1 cellular context compared by ENCODE assay signal in the genomic region with DNA sequence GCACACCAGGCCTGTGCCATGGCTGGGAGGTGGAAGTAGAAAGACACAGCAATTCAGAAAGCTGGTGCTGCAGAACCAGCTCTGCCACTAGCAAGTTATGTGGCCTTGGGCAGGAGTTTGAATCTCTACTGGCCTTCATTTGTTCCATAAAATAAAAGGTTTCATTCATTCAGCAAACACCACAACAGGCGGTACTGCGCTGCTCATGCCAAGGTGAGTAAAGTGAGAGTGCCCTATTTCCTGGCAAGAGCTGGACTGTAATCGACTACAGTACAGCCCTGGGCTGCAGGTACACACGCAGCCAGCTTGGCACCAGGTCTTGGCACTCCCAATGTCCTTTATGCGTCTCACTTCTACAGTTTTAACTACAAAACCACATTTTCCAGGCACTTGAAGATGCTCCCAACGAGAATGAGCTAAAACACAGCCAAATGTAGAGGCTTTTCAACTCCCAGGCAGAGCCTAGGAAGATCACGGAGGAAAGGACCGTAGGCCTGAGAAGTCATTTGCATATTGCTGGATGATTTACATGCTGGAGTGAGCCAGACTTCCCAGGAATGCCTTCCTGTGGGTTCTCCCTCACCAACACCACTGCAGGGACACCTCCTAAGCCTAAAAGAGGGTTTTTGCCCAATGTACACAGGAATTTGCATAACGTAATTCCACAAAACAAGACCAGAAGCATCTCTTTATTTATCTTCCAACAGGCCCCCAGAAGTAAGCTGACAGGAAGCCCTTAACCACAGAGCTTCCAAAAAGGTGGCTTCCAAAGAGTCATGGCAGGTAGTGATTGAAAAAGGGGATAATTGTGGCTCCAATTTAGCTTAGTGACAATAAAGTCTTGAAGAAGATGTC.
TF ChIP-seq lines count a peak whose summit lies in the region.

No MANE protein-coding gene starts in this region.

TF ChIP-seq in GM23338, 12 proteins besides CTCF, POLR2A, EP300 and RAD21:
- TF ChIP-seq JUNB (IDR thresholded peaks at IDR 0.05; ENCODE audit: unreplicated experiment): no peak
- no peak for TF ChIP-seq NANOG (IDR thresholded peaks at IDR 0.05; ENCODE audit: borderline replicate concordance)
- no peak for TF ChIP-seq ZNF114 (CRISPR knock-in tag; IDR thresholded peaks at IDR 0.05)
